Comparison of ENCODE assay signal across 8 cellular contexts in the genomic region with DNA sequence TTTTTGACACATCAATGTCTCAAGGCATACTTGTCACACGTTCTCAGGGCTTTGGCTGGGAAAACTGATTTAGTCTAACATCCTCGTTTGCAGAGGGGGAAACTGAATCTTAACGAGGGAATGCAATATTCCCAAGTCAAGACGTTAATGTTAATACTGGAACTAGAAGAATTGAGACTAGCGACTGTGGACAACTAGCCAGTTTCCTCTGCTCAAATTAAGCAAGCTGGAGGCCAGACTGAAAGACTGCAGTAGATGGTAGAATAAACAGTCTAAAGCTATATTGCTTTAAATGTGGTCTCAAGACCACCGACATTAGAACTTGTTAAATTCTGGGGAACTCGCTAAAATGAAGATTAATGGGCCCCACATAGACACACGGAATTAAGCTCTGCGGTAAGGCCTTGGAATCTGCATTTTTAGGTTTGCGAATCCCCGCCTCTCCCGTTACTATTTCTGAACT. TPM values are rescaled to one million over a fixed set of nuclear protein-coding genes. Genes with fewer than 3 reads are reported as not detected.
DNase-seq lines count a peak whose midpoint lies in the region; ATAC-seq, FAIRE-seq and TF ChIP-seq lines count a peak whose summit lies in the region.

No MANE protein-coding gene starts in this region.

- H3K9me2 ChIP-seq in OCI-LY1 (ENCODE audit: low read depth, low read length) (no peaks in the 10 kb centered on the region), neural cell (ENCODE audit: insufficient read depth, low read length) (no peaks in the 10 kb centered on the region)

- H3K4me3 ChIP-seq in A549 (peak overlapping the region; percentile 85), OCI-LY1 (ENCODE audit: low read depth, low read length, poor library complexity, severe bottlenecking) (peak overlapping the region; percentile 86), endodermal cell (ENCODE audit: low read length) (peak overlapping the region; percentile 90), neural cell (ENCODE audit: low read length) (peak overlapping the region; percentile 80)

- H3K9me3 ChIP-seq in A549 (no peaks in the 10 kb centered on the region), OCI-LY1 (ENCODE audit: low read length) (no peaks in the 10 kb centered on the region), endodermal cell (ENCODE audit: control insufficient read depth, low read length) (no peaks in the 10 kb centered on the region), neural cell (ENCODE audit: low read length) (no peaks in the 10 kb centered on the region)

- H3K4me1 ChIP-seq in A549 (peaks cover 16% of the 10 kb centered on the region; the same call in 2 of the 3 replicates), OCI-LY1 (ENCODE audit: insufficient read depth, low read length, severe bottlenecking) (peaks cover 28% of the 10 kb centered on the region), endodermal cell (ENCODE audit: control insufficient read depth, insufficient read depth, low read length) (no peaks in the 10 kb centered on the region)

- FAIRE-seq in A549 (lab: Jason Lieb, UNC), result no peak

- H3K9ac ChIP-seq in OCI-LY1 (ENCODE audit: low read length), result peak overlapping the region; percentile 79
- H3K9ac ChIP-seq in endodermal cell (ENCODE audit: extremely low read depth, low read length, poor library complexity, severe bottlenecking), result peak overlapping the region; percentile 76
- H3K9ac ChIP-seq in neural cell (ENCODE audit: low read length), result peak overlapping the region; percentile 95

- no peaks in the 10 kb centered on the region for H3K27me3 ChIP-seq in OCI-LY1 (ENCODE audit: insufficient read depth, low read length)
- H3K27me3 ChIP-seq in endodermal cell (ENCODE audit: control insufficient read depth, insufficient read depth, low read length, poor library complexity, severe bottlenecking), result no peaks in the 10 kb centered on the region
- H3K27me3 ChIP-seq in neural cell (ENCODE audit: insufficient read depth, low read depth, low read length), result no peaks in the 10 kb centered on the region

- H3K27ac ChIP-seq in A549, result peak overlapping the region; percentile 86 to 98
- H3K27ac ChIP-seq in OCI-LY1 (ENCODE audit: low read depth, low read length, poor library complexity, severe bottlenecking), result peak overlapping the region; percentile 26
- peak overlapping the region; percentile 54 for H3K27ac ChIP-seq in endodermal cell (ENCODE audit: low read depth, low read length)
- peak overlapping the region; percentile 95 for H3K27ac ChIP-seq in neural cell (ENCODE audit: low read length)

- H3K27me3 Mint-ChIP-seq in endodermal cell (ENCODE audit: insufficient read depth), result no peaks in the 10 kb centered on the region

- no peaks in the 10 kb centered on the region for H3F3A ChIP-seq in OCI-LY1 (ENCODE audit: insufficient read depth, low read length)
- no peaks in the 10 kb centered on the region for H3F3A ChIP-seq in neural cell (ENCODE audit: insufficient read depth, low read length, poor library complexity, severe bottlenecking)

- peak overlapping the region; percentile 92 for H3K4me3 Mint-ChIP-seq in endodermal cell

- WGBS in A549 (ENCODE audit: missing lambda C conversion rate), result 6% methylated on average over 12 of the region's 12 CpGs
- 25 to 31% methylated on average over 11 to 12 of the region's 12 CpGs for WGBS in endodermal cell (ENCODE audit: insufficient coverage in 1 of 2, insufficient read length in 1 of 2), 2 experiments

- H3K4me1 Mint-ChIP-seq in endodermal cell, result peaks cover 9% of the 10 kb centered on the region

- H3K4me2 ChIP-seq in A549 (peak overlapping the region; percentile 68), OCI-LY1 (ENCODE audit: low read length) (peak overlapping the region; percentile 86), neural cell (ENCODE audit: low read length) (peak overlapping the region; percentile 71)

- ATAC-seq in A549 (peak; percentile 3 to 13; a peak in 4 of 6 replicates), GM19395 (IDR thresholded peaks at IDR 0.05; ENCODE audit: unreplicated experiment) (peak; percentile 7), HG02763 (IDR thresholded peaks at IDR 0.05; ENCODE audit: unreplicated experiment) (no peak)

- H3K9me3 Mint-ChIP-seq in endodermal cell, result no peaks in the 10 kb centered on the region

- CTCF ChIA-PET in A549 (lab: Yijun Ruan, JAX), result interaction anchor here (0.6 to 4.2 kb wide), 27 partner anchors 9 to 335 kb away, joined by 3 to 71 read pairs (median 4); no protein-coding TSS in a partner anchor

- peak overlapping the region; percentile 71 for H2AFZ ChIP-seq in OCI-LY1 (ENCODE audit: low read length)
- H2AFZ ChIP-seq in neural cell (ENCODE audit: low read depth, low read length), result peak overlapping the region; percentile 90

- TF ChIP-seq EP300 in A549 (IDR thresholded peaks at IDR 0.05) (no peak), neural cell (conservative IDR thresholded peaks at IDR 0.05; ENCODE audit: poor library complexity, severe bottlenecking) (no peak)

- TF ChIP-seq CTCF in A549 (IDR thresholded peaks at IDR 0.05), result no peak
- TF ChIP-seq CTCF in OCI-LY1 (IDR thresholded peaks at IDR 0.05; ENCODE audit: low read length), result no peak
- no peak for TF ChIP-seq CTCF in endodermal cell (conservative IDR thresholded peaks at IDR 0.05)
- no peak for TF ChIP-seq CTCF in neural cell (IDR thresholded peaks at IDR 0.05; ENCODE audit: poor library complexity, severe bottlenecking)
- TF ChIP-seq CTCF in GM10266 (IDR thresholded peaks at IDR 0.05; ENCODE audit: control insufficient read depth, insufficient read depth, low read depth, missing control alignments), result no peak

- POLR2A ChIA-PET in A549 (lab: Yijun Ruan, JAX), result interaction anchor here (1.0 to 2.8 kb wide), 3 partner anchors 12 to 115 kb away, joined by 3 to 13 read pairs (median 11); partner anchors contain the start of genes CISD1 and UBE2D1

- H3K36me3 ChIP-seq in OCI-LY1 (ENCODE audit: insufficient read depth, low read length) (peaks cover 31% of the 10 kb centered on the region), endodermal cell (ENCODE audit: control insufficient read depth, insufficient read depth, low read length) (peaks cover 32% of the 10 kb centered on the region), neural cell (ENCODE audit: insufficient read depth, low read length) (no peaks in the 10 kb centered on the region)

- H3K36me3 Mint-ChIP-seq in endodermal cell (ENCODE audit: low read depth), result peaks cover 28% of the 10 kb centered on the region

- H3K79me2 ChIP-seq in OCI-LY1 (ENCODE audit: insufficient read depth, low read length) (peaks cover 21% of the 10 kb centered on the region), neural cell (replicated peaks; ENCODE audit: insufficient read depth, low read length) (peaks cover 27% of the 10 kb centered on the region)

- H4K20me1 ChIP-seq in OCI-LY1 (ENCODE audit: insufficient read depth, low read length), result no peaks in the 10 kb centered on the region
- no peaks in the 10 kb centered on the region for H4K20me1 ChIP-seq in neural cell (ENCODE audit: insufficient read depth)

- DNase-seq in A549 (ENCODE audit: low read depth in 1 of 2, low spot score in 1 of 2) (peak in 1 of 2 experiments; percentile 8), endodermal cell (no peak), GM19240 (ENCODE audit: insufficient read length, low spot score) (no peak), GM10266 (ENCODE audit: extremely low spot score) (no peak)

- peak overlapping the region; percentile 88 for H3K27ac Mint-ChIP-seq in endodermal cell

- no peak for TF ChIP-seq POLR2A in A549 (IDR thresholded peaks at IDR 0.05; ENCODE audit: low read length)

- TF ChIP-seq RAD21 in A549 (conservative IDR thresholded peaks at IDR 0.05 in 1 of 2, IDR thresholded peaks at IDR 0.05 in 1 of 2) (no peak), neural cell (conservative IDR thresholded peaks at IDR 0.05) (no peak)

TF ChIP-seq in A549, 52 proteins besides CTCF, POLR2A, EP300 and RAD21 (continues in another document):
- TF ChIP-seq SMC3 (IDR thresholded peaks at IDR 0.05) (no peak), MAX (IDR thresholded peaks at IDR 0.05) (no peak), JUN (IDR thresholded peaks at IDR 0.05) (no peak)
- TF ChIP-seq, protein P1, sequence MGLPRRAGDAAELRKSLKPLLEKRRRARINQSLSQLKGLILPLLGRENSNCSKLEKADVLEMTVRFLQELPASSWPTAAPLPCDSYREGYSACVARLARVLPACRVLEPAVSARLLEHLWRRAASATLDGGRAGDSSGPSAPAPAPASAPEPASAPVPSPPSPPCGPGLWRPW (IDR thresholded peaks at IDR 0.05), result no peak

RNA-seq across cellular contexts. Expression of gene TFAM, which starts 0.6 kb away (rescaled TPM):
- polyA plus RNA-seq in A549 (2011; rRNA removed), result 37.1 and 61.2 TPM in 2 replicates
- polyA plus RNA-seq in A549 (2012; cell fraction: cytosol; rRNA removed), result 27.0 and 32.8 TPM in 2 replicates
- polyA plus RNA-seq in A549 (2012; cell fraction: nucleus; rRNA removed), result 13.0 and 19.6 TPM in 2 replicates
- 66.9 to 74.4 TPM (median 72.1 TPM) in 3 replicates for polyA plus RNA-seq in A549 (2017; fragmentation: RNase III; extraction: RNeasy Plus Mini Kit Qiagen cat#74134 plus additional on column Dnase treatment)
- 16.0 and 26.3 TPM in 2 replicates for polyA minus RNA-seq in A549 (2011; rRNA and poly(A)+ RNA removed)
- total RNA-seq in endodermal cell, result 10 to 100 TPM; 68.6 to 72.9 TPM
- 39.5 TPM for polyA plus RNA-seq in endodermal cell (2013, experiment 1 of 2)
- 43.1 TPM for polyA plus RNA-seq in endodermal cell (2013, experiment 2 of 2)
- 26.5 and 27.2 TPM in 2 replicates for polyA plus RNA-seq in neural cell
- 33.8 and 38.1 TPM in 2 replicates for polyA minus RNA-seq in neural cell

RNA-seq across cellular contexts. Expression of gene UBE2D1, which starts 49.8 kb away (rescaled TPM):
- 35.1 and 40.5 TPM in 2 replicates for polyA plus RNA-seq in A549 (2011; rRNA removed)
- 9.2 and 10.8 TPM in 2 replicates for polyA plus RNA-seq in A549 (2012; cell fraction: cytosol; rRNA removed)
- polyA plus RNA-seq in A549 (2012; cell fraction: nucleus; rRNA removed), result 5.5 and 6.3 TPM in 2 replicates
- 16.7 to 18.1 TPM (median 17.9 TPM) in 3 replicates for polyA plus RNA-seq in A549 (2017; fragmentation: RNase III; extraction: RNeasy Plus Mini Kit Qiagen cat#74134 plus additional on column Dnase treatment)
- 6.1 and 6.3 TPM in 2 replicates for polyA minus RNA-seq in A549 (2011; rRNA and poly(A)+ RNA removed)
- total RNA-seq in endodermal cell, result 10 to 100 TPM; 28.9 to 33.0 TPM
- polyA plus RNA-seq in endodermal cell (2013, experiment 1 of 2), result 35.7 TPM
- polyA plus RNA-seq in endodermal cell (2013, experiment 2 of 2), result 35.8 TPM
- polyA plus RNA-seq in neural cell, result 68.6 and 89.8 TPM in 2 replicates
- 79.4 and 90.5 TPM in 2 replicates for polyA minus RNA-seq in neural cell

Comparison
In these comparisons a context has a peak if more than half of its experiments do, and no peak if none do; other contexts are left out.
1. H3K27ac ChIP-seq: peak in every context shown above with its lines; median percentile 95 in neural cell; 92 in A549; 54 in endodermal cell; 26 in OCI-LY1.